In the genomic region with DNA sequence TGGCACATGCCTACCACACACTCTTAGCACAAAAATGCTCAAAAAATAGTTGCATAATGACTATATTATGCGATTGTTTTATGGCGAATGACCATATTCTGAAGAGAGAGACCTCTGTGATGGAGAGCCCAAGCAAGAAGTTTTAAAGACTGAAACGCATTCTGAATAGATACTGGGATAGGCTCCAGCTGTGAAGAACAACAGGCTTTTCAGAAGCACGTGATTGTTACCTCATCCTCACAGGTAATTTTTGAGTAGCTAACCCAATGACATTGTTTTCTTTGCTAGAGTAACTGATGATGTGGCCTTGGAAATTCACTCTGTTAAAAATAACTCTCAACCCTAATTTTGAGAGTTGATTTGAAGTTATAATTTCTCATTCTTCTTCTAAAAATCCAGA, we compare ENCODE assay signal across 21 cellular contexts. TPM values are rescaled to one million over a fixed set of nuclear protein-coding genes. Genes with fewer than 3 reads are reported as not detected.
DNase-seq lines count a peak whose midpoint lies in the region; ATAC-seq and TF ChIP-seq lines count a peak whose summit lies in the region.
"Had no signal": no experiment of that assay in that cellular context is flagged by ENCODE, and none has a peak within 500 bp of the region (broad histone marks: within the 10 kb centered on the region; RNA-seq: fewer than 3 reads in every experiment).

No MANE protein-coding gene starts in this region.

- POLR2A ChIA-PET in CD4-positive, alpha-beta memory T cell (lab: Charles Lee; ENCODE audit: partially characterized antibody) = no interaction called here

- CTCF ChIA-PET in CD4-positive, alpha-beta memory T cell (lab: Charles Lee; ENCODE audit: partially characterized antibody) = interaction anchor here (0.6 to 3.1 kb wide), 4 partner anchors 9 to 203 kb away, joined by 3 to 44 read pairs (median 14); a partner anchor contains a TSS

- peaks cover 0 to 4% (median 0%) of the 10 kb centered on the region in 8 donors for H3K9me3 Mint-ChIP-seq in CD4-positive, alpha-beta memory T cell
- no peaks in the 10 kb centered on the region for H3K9me3 Mint-ChIP-seq in nephron progenitor cell
- H3K9me3 Mint-ChIP-seq: T-cell had no signal

- no peak overlapping the region for H3K4me3 ChIP-seq in CD4-positive, alpha-beta memory T cell (ENCODE audit: low read length in 2 of 2)
- H3K4me3 ChIP-seq in HUES48 (ENCODE audit: low read depth, low read length) = peak overlapping the region; percentile 15; the same call in 1 of the 2 replicates
- H3K4me3 ChIP-seq: A549, BLaER1, HAP-1 had no signal

- no peak for DNase-seq in CD4-positive, alpha-beta memory T cell
- no peak for DNase-seq in T-helper 17 cell
- no peak for DNase-seq in nephron progenitor cell
- DNase-seq in DMS114 treated with DMSO at 0.1 percent for 48 hours (lab: John Stamatoyannopoulos, UW; ENCODE audit: unreplicated experiment) = no peak
- no peak for DNase-seq in COLO668 (lab: John Stamatoyannopoulos, UW; ENCODE audit: unreplicated experiment)
- DNase-seq in stimulated activated CD4-positive, alpha-beta T cell treated with anti-CD3 and anti-CD28 coated beads, Interleukin-2, amount 100 ng/mL, for 24 hours = no peak
- DNase-seq: IMR-90, NCI-H1417, NCI-H187 treated with DMSO at 0.1 percent for 48 hours, NCI-H2107, NCI-H510A, SIG-M5, SK-N-SH, T-cell had no signal

- intact Hi-C loops in CD4-positive, alpha-beta memory T cell (cut with micrococcal nuclease) = loop anchor here (5.0 kb wide), 1 partner anchor 1945 kb away; a partner anchor contains a TSS

- peak overlapping the region; percentile 21; the same call in 1 of the 2 replicates for H3K9ac ChIP-seq in HUES48 (ENCODE audit: low read depth, low read length)
- H3K9ac ChIP-seq: BLaER1, KMS-11, SK-N-SH had no signal

- TF ChIP-seq CTCF in nephron progenitor cell (IDR thresholded peaks at IDR 0.05) = no peak

- ATAC-seq in T-helper 17 cell (no peak), GM18498 (IDR thresholded peaks at IDR 0.05; ENCODE audit: unreplicated experiment) (no peak)
- ATAC-seq: A549, Panc1, T-cell had no signal

- no peaks in the 10 kb centered on the region for H3K27me3 Mint-ChIP-seq in CD4-positive, alpha-beta memory T cell
- H3K27me3 Mint-ChIP-seq in T-helper 17 cell (no peaks in the 10 kb centered on the region), nephron progenitor cell (ENCODE audit: low read depth, poor library complexity) (peaks cover 13% of the 10 kb centered on the region)

- H3K4me1 ChIP-seq in CD4-positive, alpha-beta memory T cell (ENCODE audit: insufficient read depth, low read length) = peaks cover 34% of the 10 kb centered on the region
- H3K4me1 ChIP-seq in HUES48 (ENCODE audit: control insufficient read depth, insufficient read depth, low read length) = peaks cover 19% of the 10 kb centered on the region

- no peaks in the 10 kb centered on the region for H3K9me3 ChIP-seq in CD4-positive, alpha-beta memory T cell (ENCODE audit: control insufficient read depth in 1 of 2, low read length in 2 of 2)
- H3K9me3 ChIP-seq in HUES48 (ENCODE audit: control insufficient read depth, insufficient read depth, low read length) (no peaks in the 10 kb centered on the region), T-helper 17 cell (ENCODE audit: control insufficient read depth, low read length, poor library complexity, severe bottlenecking) (no peaks in the 10 kb centered on the region)
- H3K9me3 ChIP-seq: A549, BLaER1, HAP-1, SK-N-SH had no signal

- peak overlapping the region in 4 of 7 donors; percentile 9 to 44 (median 18) for H3K27ac Mint-ChIP-seq in CD4-positive, alpha-beta memory T cell
- H3K27ac Mint-ChIP-seq in T-helper 17 cell = peak overlapping the region; percentile 27
- peak overlapping the region; percentile 70 for H3K27ac Mint-ChIP-seq in nephron progenitor cell

- peaks cover 19 to 32% (median 27%) of the 10 kb centered on the region in 4 donors for H3K4me1 Mint-ChIP-seq in CD4-positive, alpha-beta memory T cell
- H3K4me1 Mint-ChIP-seq in T-helper 17 cell = peaks cover 15% of the 10 kb centered on the region
- H3K4me1 Mint-ChIP-seq in nephron progenitor cell = peaks cover 22% of the 10 kb centered on the region

- peaks cover 7% of the 10 kb centered on the region for H3K36me3 ChIP-seq in CD4-positive, alpha-beta memory T cell (ENCODE audit: insufficient read depth, low read length)
- H3K36me3 ChIP-seq in HUES48 (ENCODE audit: control insufficient read depth, insufficient read depth, low read length) = peaks cover 15% of the 10 kb centered on the region

- no peak overlapping the region for H3K4me3 Mint-ChIP-seq in CD4-positive, alpha-beta memory T cell
- H3K4me3 Mint-ChIP-seq in T-helper 17 cell = peak overlapping the region; percentile 19
- H3K4me3 Mint-ChIP-seq in nephron progenitor cell = no peak overlapping the region
- H3K4me3 Mint-ChIP-seq: T-cell had no signal

- H3K27ac ChIP-seq in CD4-positive, alpha-beta memory T cell (ENCODE audit: low read depth, low read length) = no peak overlapping the region
- H3K27ac ChIP-seq in HUES48 (ENCODE audit: low read depth, low read length) = peak overlapping the region; percentile 74
- H3K27ac ChIP-seq: A549, BLaER1, KMS-11 had no signal

- H3K36me3 Mint-ChIP-seq in CD4-positive, alpha-beta memory T cell = peaks cover 9 to 17% of the 10 kb centered on the region in 2 donors
- H3K36me3 Mint-ChIP-seq in T-helper 17 cell (ENCODE audit: low read depth) = peaks cover 4% of the 10 kb centered on the region
- H3K36me3 Mint-ChIP-seq in nephron progenitor cell (ENCODE audit: low read depth) = peaks cover 4% of the 10 kb centered on the region

- H3K27me3 ChIP-seq in CD4-positive, alpha-beta memory T cell (ENCODE audit: insufficient read depth, low read length) = no peaks in the 10 kb centered on the region
- H3K27me3 ChIP-seq in HUES48 (ENCODE audit: control insufficient read depth, insufficient read depth, low read length) = no peaks in the 10 kb centered on the region
- H3K27me3 ChIP-seq: BLaER1 had no signal

RNA-seq across cellular contexts. Expression of a gene that starts 2.0 kb away (rescaled TPM):
- total RNA-seq in CD4-positive, alpha-beta memory T cell = 100 to 1,000 TPM; 105 to 111 TPM
- polyA plus RNA-seq in CD4-positive, alpha-beta memory T cell = 10 to 100 TPM; 47.6 to 71.1 TPM
- 100 to 1,000 TPM; 115 to 146 TPM for total RNA-seq in T-helper 17 cell

Comparison
In these comparisons a context has a peak if more than half of its experiments do, and no peak if none do; other contexts are left out.
1. H3K27ac Mint-ChIP-seq: peak in every context shown above with its lines; median percentile 70 in nephron progenitor cell; 27 in T-helper 17 cell; 18 in CD4-positive, alpha-beta memory T cell.